In the genomic region with DNA sequence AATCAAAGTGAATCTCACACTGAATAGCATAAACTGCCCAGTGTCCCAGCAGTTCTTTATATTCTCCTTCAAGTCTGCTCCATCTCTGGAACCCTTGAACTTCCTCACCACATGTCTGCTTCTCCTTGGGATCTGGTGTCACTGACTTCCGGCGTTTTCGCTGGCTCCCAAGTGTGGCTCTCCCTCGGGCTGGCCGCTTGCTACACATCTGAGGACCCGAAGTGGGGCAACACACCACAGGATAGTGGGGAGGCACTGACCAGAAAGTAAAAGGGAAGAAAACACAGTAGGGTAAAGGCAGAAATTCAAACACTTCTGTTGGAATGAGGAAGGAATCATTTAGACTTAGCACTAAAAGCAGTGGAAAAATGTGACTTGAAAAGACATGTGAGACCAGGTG, we compare ENCODE assay signal across 20 cellular contexts. TPM values are rescaled to one million over a fixed set of nuclear protein-coding genes. Genes with fewer than 3 reads are reported as not detected.
DNase-seq lines count a peak whose midpoint lies in the region; ATAC-seq and TF ChIP-seq lines count a peak whose summit lies in the region.
"Had no signal": no experiment of that assay in that cellular context is flagged by ENCODE, and none has a peak within 500 bp of the region (broad histone marks: within the 10 kb centered on the region; RNA-seq: fewer than 3 reads in every experiment).

No MANE protein-coding gene starts in this region.

- H3K27ac Mint-ChIP-seq in activated naive CD4-positive, alpha-beta T cell treated with anti-CD3 and anti-CD28 coated beads, Interleukin-2, amount 50 U/mL, for 24 hours = peak overlapping the region; percentile 52
- H3K27ac Mint-ChIP-seq in activated naive CD4-positive, alpha-beta T cell treated with anti-CD3 and anti-CD28 coated beads, Interleukin-2, amount 50 U/mL, for 72 hours = peak overlapping the region in 1 of 2 donors; percentile 6
- peak overlapping the region; percentile 80 for H3K27ac Mint-ChIP-seq in activated B cell treated with CpG ODN at 0.5 μM for 24 hours
- H3K27ac Mint-ChIP-seq in endothelial cell (ENCODE audit: unreplicated experiment) = no peak overlapping the region
- peak overlapping the region; percentile 23 for H3K27ac Mint-ChIP-seq in stimulated activated memory B cell treated with anti-CD40 and anti-IgM and Interleukin-4, amounts not matched to agents 10 μg/mL and 1 μg/mL and 100 μg/mL, for 72 hours
- no peak overlapping the region for H3K27ac Mint-ChIP-seq in activated CD8-positive, alpha-beta memory T cell treated with anti-CD3 and anti-CD28 coated beads, Interleukin-2, amount 10 ng/mL, durations not matched to agents 7 days and 5 days
- H3K27ac Mint-ChIP-seq: HFFc6 had no signal

- H3K27me3 Mint-ChIP-seq in activated naive CD4-positive, alpha-beta T cell treated with anti-CD3 and anti-CD28 coated beads, Interleukin-2, amount 50 U/mL, for 24 hours = no peaks in the 10 kb centered on the region
- no peaks in the 10 kb centered on the region for H3K27me3 Mint-ChIP-seq in activated B cell treated with CpG ODN at 0.5 μM for 24 hours
- H3K27me3 Mint-ChIP-seq in endothelial cell (ENCODE audit: unreplicated experiment) = peaks cover 7% of the 10 kb centered on the region
- no peaks in the 10 kb centered on the region for H3K27me3 Mint-ChIP-seq in stimulated activated memory B cell treated with anti-CD40 and anti-IgM and Interleukin-4, amounts not matched to agents 10 μg/mL and 1 μg/mL and 100 μg/mL, for 72 hours
- H3K27me3 Mint-ChIP-seq in activated CD8-positive, alpha-beta memory T cell treated with anti-CD3 and anti-CD28 coated beads, Interleukin-2, amount 10 ng/mL, durations not matched to agents 7 days and 5 days = no peaks in the 10 kb centered on the region
- H3K27me3 Mint-ChIP-seq: CD4-positive, CD25-positive, alpha-beta regulatory T cell had no signal

- peaks cover 21% of the 10 kb centered on the region for H3K36me3 Mint-ChIP-seq in activated naive CD4-positive, alpha-beta T cell treated with anti-CD3 and anti-CD28 coated beads, Interleukin-2, amount 50 U/mL, for 24 hours
- peaks cover 38 to 57% of the 10 kb centered on the region in 2 donors for H3K36me3 Mint-ChIP-seq in activated naive CD4-positive, alpha-beta T cell treated with anti-CD3 and anti-CD28 coated beads, Interleukin-2, amount 50 U/mL, for 72 hours
- H3K36me3 Mint-ChIP-seq in activated B cell treated with CpG ODN at 0.5 μM for 24 hours (ENCODE audit: low read depth) (peaks cover 80% of the 10 kb centered on the region), endothelial cell (ENCODE audit: low read depth, unreplicated experiment) (peaks cover 59% of the 10 kb centered on the region)
- peaks cover 68% of the 10 kb centered on the region for H3K36me3 Mint-ChIP-seq in stimulated activated memory B cell treated with anti-CD40 and anti-IgM and Interleukin-4, amounts not matched to agents 10 μg/mL and 1 μg/mL and 100 μg/mL, for 72 hours
- peaks cover 52% of the 10 kb centered on the region for H3K36me3 Mint-ChIP-seq in activated CD8-positive, alpha-beta memory T cell treated with anti-CD3 and anti-CD28 coated beads, Interleukin-2, amount 10 ng/mL, durations not matched to agents 7 days and 5 days

- H3K4me3 Mint-ChIP-seq in activated naive CD4-positive, alpha-beta T cell treated with anti-CD3 and anti-CD28 coated beads, Interleukin-2, amount 50 U/mL, for 24 hours = no peak overlapping the region
- H3K4me3 Mint-ChIP-seq in activated B cell treated with CpG ODN at 0.5 μM for 24 hours (no peak overlapping the region), endothelial cell (ENCODE audit: unreplicated experiment) (peak overlapping the region; percentile 79)
- H3K4me3 Mint-ChIP-seq in stimulated activated memory B cell treated with anti-CD40 and anti-IgM and Interleukin-4, amounts not matched to agents 10 μg/mL and 1 μg/mL and 100 μg/mL, for 72 hours = no peak overlapping the region
- H3K4me3 Mint-ChIP-seq in activated CD8-positive, alpha-beta memory T cell treated with anti-CD3 and anti-CD28 coated beads, Interleukin-2, amount 10 ng/mL, durations not matched to agents 7 days and 5 days = no peak overlapping the region
- H3K4me3 Mint-ChIP-seq: HFFc6 had no signal

- intact Hi-C loops in activated B cell treated with CpG ODN at 0.5 μM for 24 hours (cut with micrococcal nuclease) (no loop called here), Right ventricle myocardium superior (cut with DNase I) (no loop called here)

- POLR2A ChIA-PET in activated B cell treated with CpG ODN at 0.5 μM for 24 hours (lab: Charles Lee) = interaction anchor here (0.6 to 2.5 kb wide), 3 partner anchors 10 to 1092 kb away, joined by 4 to 23 read pairs (median 4); partner anchors contain the start of gene DEDD

- TF ChIP-seq CTCF in activated B cell treated with CpG ODN at 0.5 μM for 24 hours (IDR thresholded peaks at IDR 0.05) (no peak), endothelial cell (IDR thresholded peaks at IDR 0.05; ENCODE audit: unreplicated experiment) (no peak)

- peaks cover 51% of the 10 kb centered on the region for H3K4me1 Mint-ChIP-seq in activated naive CD4-positive, alpha-beta T cell treated with anti-CD3 and anti-CD28 coated beads, Interleukin-2, amount 50 U/mL, for 24 hours
- H3K4me1 Mint-ChIP-seq in activated B cell treated with CpG ODN at 0.5 μM for 24 hours = peaks cover 62% of the 10 kb centered on the region
- peaks cover 63% of the 10 kb centered on the region for H3K4me1 Mint-ChIP-seq in endothelial cell (ENCODE audit: unreplicated experiment)
- peaks cover 65% of the 10 kb centered on the region for H3K4me1 Mint-ChIP-seq in stimulated activated memory B cell treated with anti-CD40 and anti-IgM and Interleukin-4, amounts not matched to agents 10 μg/mL and 1 μg/mL and 100 μg/mL, for 72 hours
- H3K4me1 Mint-ChIP-seq in activated CD8-positive, alpha-beta memory T cell treated with anti-CD3 and anti-CD28 coated beads, Interleukin-2, amount 10 ng/mL, durations not matched to agents 7 days and 5 days = peaks cover 40% of the 10 kb centered on the region

- no peaks in the 10 kb centered on the region for H3K9me3 Mint-ChIP-seq in activated naive CD4-positive, alpha-beta T cell treated with anti-CD3 and anti-CD28 coated beads, Interleukin-2, amount 50 U/mL, for 24 hours
- no peaks in the 10 kb centered on the region for H3K9me3 Mint-ChIP-seq in activated naive CD4-positive, alpha-beta T cell treated with anti-CD3 and anti-CD28 coated beads, Interleukin-2, amount 50 U/mL, for 72 hours
- H3K9me3 Mint-ChIP-seq in activated B cell treated with CpG ODN at 0.5 μM for 24 hours (no peaks in the 10 kb centered on the region), endothelial cell (ENCODE audit: unreplicated experiment) (no peaks in the 10 kb centered on the region)
- no peaks in the 10 kb centered on the region for H3K9me3 Mint-ChIP-seq in stimulated activated memory B cell treated with anti-CD40 and anti-IgM and Interleukin-4, amounts not matched to agents 10 μg/mL and 1 μg/mL and 100 μg/mL, for 72 hours
- no peaks in the 10 kb centered on the region for H3K9me3 Mint-ChIP-seq in activated CD8-positive, alpha-beta memory T cell treated with anti-CD3 and anti-CD28 coated beads, Interleukin-2, amount 10 ng/mL, durations not matched to agents 7 days and 5 days (ENCODE audit: low read depth)
- H3K9me3 Mint-ChIP-seq: CD4-positive, CD25-positive, alpha-beta regulatory T cell; HFFc6 had no signal

- ATAC-seq in activated naive CD4-positive, alpha-beta T cell treated with anti-CD3 and anti-CD28 coated beads, Interleukin-2, amount 50 U/mL, for 72 hours = no peak
- ATAC-seq in activated B cell treated with CpG ODN at 0.5 μM for 24 hours (ENCODE audit: low read depth) (no peak), Right ventricle myocardium superior (ENCODE audit: poor library complexity) (no peak), HG03460 (IDR thresholded peaks at IDR 0.05; ENCODE audit: unreplicated experiment) (no peak)
- ATAC-seq in stimulated activated memory B cell treated with anti-CD40 and anti-IgM and Interleukin-4, amounts not matched to agents 10 μg/mL and 1 μg/mL and 100 μg/mL, for 72 hours = no peak
- no peak for ATAC-seq in activated CD8-positive, alpha-beta memory T cell treated with anti-CD3 and anti-CD28 coated beads, Interleukin-2, amount 10 ng/mL, durations not matched to agents 7 days and 5 days
- ATAC-seq: HepG2 had no signal

- CTCF ChIA-PET in activated B cell treated with CpG ODN at 0.5 μM for 24 hours (lab: Charles Lee) = interaction anchor here (1.2 kb wide), 1 partner anchor 126 kb away, joined by 3 read pairs; no protein-coding TSS in a partner anchor
- CTCF ChIA-PET in activated CD8-positive, alpha-beta memory T cell treated with anti-CD3 and anti-CD28 coated beads, Interleukin-2, amount 10 ng/mL, durations not matched to agents 7 days and 5 days (lab: Charles Lee) = interaction anchor here (1.5 kb wide), 1 partner anchor 14 kb away, joined by 5 read pairs; no protein-coding TSS in a partner anchor

- DNase-seq in activated naive CD4-positive, alpha-beta T cell treated with anti-CD3 and anti-CD28 coated beads, Interleukin-2, amount 50 U/mL, for 72 hours (ENCODE audit: low spot score in 2 of 2) = no peak
- DNase-seq in activated B cell treated with CpG ODN at 0.5 μM for 24 hours (no peak), endothelial cell (ENCODE audit: low spot score) (no peak), Right ventricle myocardium superior (no peak)
- no peak for DNase-seq in activated CD8-positive, alpha-beta memory T cell treated with anti-CD3 and anti-CD28 coated beads, Interleukin-2, amount 10 ng/mL, durations not matched to agents 7 days and 5 days
- DNase-seq: ACHN; AML-193; CD4-positive, CD25-positive, alpha-beta regulatory T cell; DMS53; HFFc6; MG63; NCI-H1105 treated with DMSO at 0.1 percent for 48 hours; NCI-H1930; NCI-H2171; NCI-H446; NCI-H69 had no signal

RNA-seq across cellular contexts. Expression of gene NIT1, which starts 5.1 kb away (rescaled TPM):
- total RNA-seq in activated naive CD4-positive, alpha-beta T cell treated with anti-CD3 and anti-CD28 coated beads, Interleukin-2, amount 50 U/mL, for 72 hours = 10 to 100 TPM; 59.0 to 82.9 TPM
- total RNA-seq in activated B cell treated with CpG ODN at 0.5 μM for 24 hours (40.5 and 43.9 TPM in 2 replicates), endothelial cell (ENCODE audit: unreplicated experiment) (20.5 TPM), Right ventricle myocardium superior (33.8 TPM)
- 10 to 100 TPM; 36.4 to 40.9 TPM for total RNA-seq in activated CD8-positive, alpha-beta memory T cell treated with anti-CD3 and anti-CD28 coated beads, Interleukin-2, amount 10 ng/mL, durations not matched to agents 7 days and 5 days

RNA-seq across cellular contexts. Expression of gene PFDN2, which starts 5.1 kb away (rescaled TPM):
- 100 to 1,000 TPM in 1 of 2 donors, 10 to 100 TPM in 1; 95.3 to 156 TPM for total RNA-seq in activated naive CD4-positive, alpha-beta T cell treated with anti-CD3 and anti-CD28 coated beads, Interleukin-2, amount 50 U/mL, for 72 hours
- 43.8 and 67.9 TPM in 2 replicates for total RNA-seq in activated B cell treated with CpG ODN at 0.5 μM for 24 hours
- 73.8 TPM for total RNA-seq in endothelial cell (ENCODE audit: unreplicated experiment)
- total RNA-seq in Right ventricle myocardium superior = 62.3 TPM
- 10 to 100 TPM; 82.8 to 98.5 TPM for total RNA-seq in activated CD8-positive, alpha-beta memory T cell treated with anti-CD3 and anti-CD28 coated beads, Interleukin-2, amount 10 ng/mL, durations not matched to agents 7 days and 5 days

RNA-seq across cellular contexts. Expression of gene DEDD, which starts 9.5 kb away (rescaled TPM):
- 10 to 100 TPM; 40.1 to 41.8 TPM for total RNA-seq in activated naive CD4-positive, alpha-beta T cell treated with anti-CD3 and anti-CD28 coated beads, Interleukin-2, amount 50 U/mL, for 72 hours
- total RNA-seq in activated B cell treated with CpG ODN at 0.5 μM for 24 hours (39.5 and 40.5 TPM in 2 replicates), endothelial cell (ENCODE audit: unreplicated experiment) (133 TPM), Right ventricle myocardium superior (26.6 TPM)
- total RNA-seq in activated CD8-positive, alpha-beta memory T cell treated with anti-CD3 and anti-CD28 coated beads, Interleukin-2, amount 10 ng/mL, durations not matched to agents 7 days and 5 days = 10 to 100 TPM; 37.1 to 40.6 TPM

RNA-seq across cellular contexts. Expression of gene KLHDC9, which starts 24.8 kb away (rescaled TPM):
- 1 to 10 TPM in 1 of 2 donors, not detected in 1; 2.2 TPM for total RNA-seq in activated naive CD4-positive, alpha-beta T cell treated with anti-CD3 and anti-CD28 coated beads, Interleukin-2, amount 50 U/mL, for 72 hours
- total RNA-seq in activated B cell treated with CpG ODN at 0.5 μM for 24 hours (2.9 and 3.6 TPM in 2 replicates), endothelial cell (ENCODE audit: unreplicated experiment) (7.3 TPM), Right ventricle myocardium superior (4.7 TPM)
- total RNA-seq in activated CD8-positive, alpha-beta memory T cell treated with anti-CD3 and anti-CD28 coated beads, Interleukin-2, amount 10 ng/mL, durations not matched to agents 7 days and 5 days = under 1 TPM; 0.52 to 0.85 TPM
- total RNA-seq: CD4-positive, CD25-positive, alpha-beta regulatory T cell had no signal

RNA-seq across cellular contexts. Expression of gene UFC1, which starts 30.8 kb away (rescaled TPM):
- total RNA-seq in activated naive CD4-positive, alpha-beta T cell treated with anti-CD3 and anti-CD28 coated beads, Interleukin-2, amount 50 U/mL, for 72 hours = 100 to 1,000 TPM in 1 of 2 donors, 10 to 100 TPM in 1; 95.8 to 239 TPM
- total RNA-seq in activated B cell treated with CpG ODN at 0.5 μM for 24 hours (107 and 127 TPM in 2 replicates), endothelial cell (ENCODE audit: unreplicated experiment) (124 TPM), Right ventricle myocardium superior (81.0 TPM)
- total RNA-seq in activated CD8-positive, alpha-beta memory T cell treated with anti-CD3 and anti-CD28 coated beads, Interleukin-2, amount 10 ng/mL, durations not matched to agents 7 days and 5 days = 10 to 100 TPM; 90.7 to 98.4 TPM

Comparison
In these comparisons a context has a peak if more than half of its experiments do, and no peak if none do; other contexts are left out.
1. H3K27ac Mint-ChIP-seq: peak in activated naive CD4-positive, alpha-beta T cell treated with anti-CD3 and anti-CD28 coated beads, Interleukin-2, amount 50 U/mL, for 24 hours (single experiment), activated B cell treated with CpG ODN at 0.5 μM for 24 hours (single experiment) and stimulated activated memory B cell treated with anti-CD40 and anti-IgM and Interleukin-4, amounts not matched to agents 10 μg/mL and 1 μg/mL and 100 μg/mL, for 72 hours (single experiment); none in endothelial cell (single experiment) and activated CD8-positive, alpha-beta memory T cell treated with anti-CD3 and anti-CD28 coated beads, Interleukin-2, amount 10 ng/mL, durations not matched to agents 7 days and 5 days (single experiment).